21 cellular contexts compared by ENCODE assay signal in genomic region chr2:84038866-84039265, GRCh38.
"Had no signal": no experiment of that assay in that cellular context is flagged by ENCODE, and none has a peak within 500 bp of the region (broad histone marks: within the 10 kb centered on the region; RNA-seq: fewer than 3 reads in every experiment).

No MANE protein-coding gene starts in this region.

- H3K4me1 Mint-ChIP-seq: memory B cell, nephron progenitor cell had no signal

- H3K27me3 Mint-ChIP-seq: memory B cell had no signal

- H3K36me3 ChIP-seq: cardiac muscle cell, colonic mucosa, esophagus squamous epithelium, left ventricle myocardium inferior, sigmoid colon, suprapubic skin, upper lobe of left lung had no signal

- ATAC-seq: foreskin keratinocyte; psoas muscle; stimulated activated naive CD8-positive, alpha-beta T cell treated with anti-CD3 and anti-CD28 coated beads, Interleukin-15, Interleukin-2, amounts not matched to agents 100 U/mL and 50 U/mL, for 24 hours had no signal

- H3K4me3 ChIP-seq: cardiac muscle cell, colonic mucosa, esophagus squamous epithelium, left ventricle myocardium inferior, psoas muscle, sigmoid colon, suprapubic skin, upper lobe of left lung had no signal

- DNase-seq: activated CD4-positive, alpha-beta memory T cell treated with anti-CD3 and anti-CD28 coated beads for 36 hours; activated naive CD4-positive, alpha-beta T cell; aorta; colonic mucosa; esophagus squamous epithelium; foreskin keratinocyte; head of caudate nucleus; islet precursor cell; left ventricle myocardium inferior; nephron progenitor cell; psoas muscle; sigmoid colon; stimulated activated CD4-positive, alpha-beta T cell treated with anti-CD3 and anti-CD28 coated beads, Interleukin-2, amount 100 ng/mL, for 48 hours; stimulated activated naive CD8-positive, alpha-beta T cell treated with anti-CD3 and anti-CD28 coated beads, Interleukin-15, Interleukin-2, amounts not matched to agents 100 U/mL and 50 U/mL, for 24 hours; T-helper 2 cell; upper lobe of left lung had no signal

- H3K27ac ChIP-seq: cardiac muscle cell, colonic mucosa, esophagus squamous epithelium, foreskin keratinocyte, left ventricle myocardium inferior, psoas muscle, sigmoid colon, suprapubic skin, upper lobe of left lung, VCaP had no signal

- H3K9me3 Mint-ChIP-seq: activated CD4-positive, alpha-beta memory T cell treated with anti-CD3 and anti-CD28 coated beads for 36 hours; activated T-helper 1 cell treated with anti-CD3 and anti-CD28 coated beads, Interleukin-12 subunit alpha, Interleukin-12 subunit beta, Interleukin-2, Interleukin-4 antibody, amounts not matched to agents 30 ng/mL and 10 ng/mL and 1 ng/mL, durations not matched to agents 14 hours and 24 hours and 36 hours; memory B cell; nephron progenitor cell had no signal

- H3K9me3 ChIP-seq: colonic mucosa, esophagus squamous epithelium, left ventricle myocardium inferior, psoas muscle, sigmoid colon, suprapubic skin, upper lobe of left lung had no signal

- H3K27me3 ChIP-seq: cardiac muscle cell, colonic mucosa, sigmoid colon, suprapubic skin, upper lobe of left lung had no signal

- H3K27ac Mint-ChIP-seq: activated CD4-positive, alpha-beta memory T cell treated with anti-CD3 and anti-CD28 coated beads for 36 hours; activated T-helper 1 cell treated with anti-CD3 and anti-CD28 coated beads, Interleukin-12 subunit alpha, Interleukin-12 subunit beta, Interleukin-2, Interleukin-4 antibody, amounts not matched to agents 30 ng/mL and 10 ng/mL and 1 ng/mL, durations not matched to agents 14 hours and 24 hours and 36 hours; memory B cell; nephron progenitor cell had no signal

- H3K36me3 Mint-ChIP-seq: activated CD4-positive, alpha-beta memory T cell treated with anti-CD3 and anti-CD28 coated beads for 36 hours; memory B cell had no signal

- H3K4me3 Mint-ChIP-seq: activated CD4-positive, alpha-beta memory T cell treated with anti-CD3 and anti-CD28 coated beads for 36 hours; activated T-helper 1 cell treated with anti-CD3 and anti-CD28 coated beads, Interleukin-12 subunit alpha, Interleukin-12 subunit beta, Interleukin-2, Interleukin-4 antibody, amounts not matched to agents 30 ng/mL and 10 ng/mL and 1 ng/mL, durations not matched to agents 14 hours and 24 hours and 36 hours; memory B cell; nephron progenitor cell had no signal

- H3K4me1 ChIP-seq: colonic mucosa, esophagus squamous epithelium, left ventricle myocardium inferior, psoas muscle, sigmoid colon, suprapubic skin, upper lobe of left lung had no signal
